Comparison of ENCODE assay signal across 14 cellular contexts in the genomic region with DNA sequence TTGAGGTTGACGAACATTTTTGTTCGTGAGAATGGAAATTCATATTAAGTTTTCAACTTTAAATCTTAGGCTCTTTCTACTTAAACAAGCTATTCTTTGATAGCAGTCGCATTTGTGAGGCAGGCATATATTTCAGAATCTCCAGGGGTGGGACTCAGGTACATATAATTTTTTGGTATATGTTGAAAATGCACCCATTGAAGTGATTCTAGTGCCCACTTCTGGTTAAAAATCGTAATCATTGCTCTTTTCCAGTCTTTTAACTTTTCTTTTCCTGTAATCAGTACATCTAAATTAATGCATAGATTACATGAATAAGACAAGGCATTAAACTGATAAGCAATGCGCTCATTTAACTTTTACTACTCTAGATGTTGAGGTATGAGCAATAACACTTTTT.
DNase-seq lines count a peak whose midpoint lies in the region; ATAC-seq, FAIRE-seq and TF ChIP-seq lines count a peak whose summit lies in the region.
"Had no signal": no experiment of that assay in that cellular context is flagged by ENCODE, and none has a peak within 500 bp of the region (broad histone marks: within the 10 kb centered on the region; RNA-seq: fewer than 3 reads in every experiment).

No MANE protein-coding gene starts in this region.

- no peak overlapping the region for H2BK12ac ChIP-seq in mesenchymal stem cell (ENCODE audit: low read length in 2 of 2)

- H3K9me3 Mint-ChIP-seq in activated naive CD8-positive, alpha-beta T cell (ENCODE audit: low read depth): no peaks in the 10 kb centered on the region
- no peaks in the 10 kb centered on the region for H3K9me3 Mint-ChIP-seq in activated naive CD8-positive, alpha-beta T cell treated with anti-CD3 and anti-CD28 coated beads, Interleukin-2, amount 50 U/mL, for 24 hours

- H3K27ac ChIP-seq in SU-DHL-6 (ENCODE audit: low read depth, low read length): no peak overlapping the region
- H3K27ac ChIP-seq in small intestine (ENCODE audit: low read depth in 1 of 2, low read length in 1 of 2): no peak overlapping the region
- H3K27ac ChIP-seq in caudate nucleus (ENCODE audit: low read depth, low read length): no peak overlapping the region
- no peak overlapping the region for H3K27ac ChIP-seq in mesenchymal stem cell (ENCODE audit: low read length, poor library complexity, severe bottlenecking)
- H3K27ac ChIP-seq: WERI-Rb-1 had no signal

- no peak overlapping the region for H3K4ac ChIP-seq in mesenchymal stem cell (ENCODE audit: low read depth in 1 of 2, low read length in 2 of 2)

- WGBS in small intestine, 3 donors: 72 to 84% (median 80%) methylated on average over 5 of the region's 5 CpGs
- 80% methylated on average over 1 of the region's 5 CpGs for WGBS in mesenchymal stem cell

- H3K79me2 ChIP-seq in SU-DHL-6 (ENCODE audit: insufficient read depth, low read length): peaks cover 84% of the 10 kb centered on the region

- H4K20me1 ChIP-seq in SU-DHL-6 (ENCODE audit: low read depth, low read length): peaks cover 19% of the 10 kb centered on the region; the same call in 1 of the 2 replicates

- H3K4me2 ChIP-seq in SU-DHL-6 (ENCODE audit: low read depth, low read length, poor library complexity, severe bottlenecking) (no peak overlapping the region), mesenchymal stem cell (ENCODE audit: low read length, poor library complexity, severe bottlenecking) (no peak overlapping the region)

- no peak for ATAC-seq in activated naive CD8-positive, alpha-beta T cell treated with anti-CD3 and anti-CD28 coated beads, Interleukin-2, amount 50 U/mL, for 24 hours

- peaks cover 37% of the 10 kb centered on the region for H3K4me1 Mint-ChIP-seq in activated naive CD8-positive, alpha-beta T cell (ENCODE audit: low read depth)
- peaks cover 40% of the 10 kb centered on the region for H3K4me1 Mint-ChIP-seq in activated naive CD8-positive, alpha-beta T cell treated with anti-CD3 and anti-CD28 coated beads, Interleukin-2, amount 50 U/mL, for 24 hours

- no peak overlapping the region for H4K8ac ChIP-seq in mesenchymal stem cell (ENCODE audit: low read length)

- H2BK120ac ChIP-seq in mesenchymal stem cell (ENCODE audit: low read depth, low read length): no peak overlapping the region

- H3K9ac ChIP-seq in SU-DHL-6 (ENCODE audit: low read length) (no peak overlapping the region), mesenchymal stem cell (ENCODE audit: low read length) (no peak overlapping the region)

- no peak overlapping the region for H4K91ac ChIP-seq in mesenchymal stem cell (ENCODE audit: low read length)

- no peak overlapping the region for H2AK5ac ChIP-seq in mesenchymal stem cell (ENCODE audit: low read length, severe bottlenecking)

- H3K27me3 ChIP-seq in SU-DHL-6 (ENCODE audit: low read length): no peaks in the 10 kb centered on the region
- no peaks in the 10 kb centered on the region for H3K27me3 ChIP-seq in small intestine (ENCODE audit: control insufficient read depth in 2 of 2, insufficient read depth in 2 of 2, low read length in 2 of 2)
- H3K27me3 ChIP-seq in mesenchymal stem cell (ENCODE audit: control insufficient read depth in 1 of 2, insufficient read depth in 1 of 2, low read length in 2 of 2): no peaks in the 10 kb centered on the region

- no peak overlapping the region for H3K4me3 ChIP-seq in SU-DHL-6 (ENCODE audit: insufficient read depth, low read length, poor library complexity, severe bottlenecking)
- H3K4me3 ChIP-seq in small intestine (ENCODE audit: low read depth in 1 of 2, low read length in 2 of 2): no peak overlapping the region
- no peak overlapping the region for H3K4me3 ChIP-seq in mesenchymal stem cell (ENCODE audit: insufficient read depth in 1 of 2, low read depth in 1 of 2, low read length in 2 of 2)
- H3K4me3 ChIP-seq: HAP-1, skin epidermis had no signal

- DNase-seq in activated naive CD8-positive, alpha-beta T cell treated with anti-CD3 and anti-CD28 coated beads, Interleukin-2, amount 50 U/mL, for 24 hours: no peak
- peak; percentile 23 for DNase-seq in HT-29 (ENCODE audit: low spot score)
- DNase-seq in small intestine: no peak
- DNase-seq in activated effector memory CD4-positive, alpha-beta T cell treated with anti-CD3 and anti-CD28 coated beads, Interleukin-2, amount 50 U/mL, for 16 hours: no peak
- DNase-seq in caudate nucleus (lab: John Stamatoyannopoulos, UW): no peak
- DNase-seq in mesenchymal stem cell: no peak
- DNase-seq: midbrain, NCI-H2081 treated with DMSO at 0.1 percent for 48 hours, occipital lobe, WERI-Rb-1 had no signal

- no peaks in the 10 kb centered on the region for H3K9me3 ChIP-seq in SU-DHL-6 (ENCODE audit: insufficient read depth, low read length)
- no peaks in the 10 kb centered on the region for H3K9me3 ChIP-seq in small intestine (ENCODE audit: control insufficient read depth, low read depth)
- no peaks in the 10 kb centered on the region for H3K9me3 ChIP-seq in mesenchymal stem cell (ENCODE audit: control insufficient read depth, low read length)
- H3K9me3 ChIP-seq: HAP-1 had no signal

- FAIRE-seq in small intestine (lab: Jason Lieb, UNC): peak; percentile 10

- no peak overlapping the region for H3K18ac ChIP-seq in mesenchymal stem cell (ENCODE audit: low read depth in 1 of 2, low read length in 2 of 2)

- H3K14ac ChIP-seq in mesenchymal stem cell (ENCODE audit: low read length in 2 of 2): no peak overlapping the region

- H2BK5ac ChIP-seq in mesenchymal stem cell (ENCODE audit: low read depth, low read length, poor library complexity, severe bottlenecking): no peak overlapping the region

- H3K4me3 Mint-ChIP-seq in activated naive CD8-positive, alpha-beta T cell: no peak overlapping the region
- H3K4me3 Mint-ChIP-seq in activated naive CD8-positive, alpha-beta T cell treated with anti-CD3 and anti-CD28 coated beads, Interleukin-2, amount 50 U/mL, for 24 hours: no peak overlapping the region

- H3F3A ChIP-seq in SU-DHL-6 (ENCODE audit: insufficient read depth): peaks cover 23% of the 10 kb centered on the region

- H3K4me1 ChIP-seq in small intestine (ENCODE audit: control insufficient read depth in 2 of 2, insufficient read depth in 1 of 2, low read depth in 1 of 2, low read length in 1 of 2) (peaks cover 0 to 1% of the 10 kb centered on the region in 2 donors), mesenchymal stem cell (ENCODE audit: control insufficient read depth, insufficient read depth, low read depth, low read length) (no peaks in the 10 kb centered on the region)

- TF ChIP-seq CTCF in SU-DHL-6 (IDR thresholded peaks at IDR 0.05; ENCODE audit: insufficient read depth, low read length, poor library complexity, severe bottlenecking): peak; percentile 34

- no peak overlapping the region for H3K23ac ChIP-seq in mesenchymal stem cell (ENCODE audit: low read length in 2 of 2)

- H2AFZ ChIP-seq in SU-DHL-6 (ENCODE audit: low read depth, low read length, severe bottlenecking) (no peak overlapping the region), mesenchymal stem cell (ENCODE audit: low read depth, low read length) (no peak overlapping the region)

- peak overlapping the region; percentile 75 for H3K27ac Mint-ChIP-seq in activated naive CD8-positive, alpha-beta T cell
- no peak overlapping the region for H3K27ac Mint-ChIP-seq in activated naive CD8-positive, alpha-beta T cell treated with anti-CD3 and anti-CD28 coated beads, Interleukin-2, amount 50 U/mL, for 24 hours

- peaks cover 3% of the 10 kb centered on the region for H3K36me3 Mint-ChIP-seq in activated naive CD8-positive, alpha-beta T cell
- peaks cover 3% of the 10 kb centered on the region for H3K36me3 Mint-ChIP-seq in activated naive CD8-positive, alpha-beta T cell treated with anti-CD3 and anti-CD28 coated beads, Interleukin-2, amount 50 U/mL, for 24 hours (ENCODE audit: low read depth)

- no peak overlapping the region for H2BK15ac ChIP-seq in mesenchymal stem cell (ENCODE audit: low read depth, poor library complexity, severe bottlenecking)

- H3K9me2 ChIP-seq in SU-DHL-6 (replicated peaks; ENCODE audit: insufficient read depth, low read length): no peaks in the 10 kb centered on the region

- H3K36me3 ChIP-seq in SU-DHL-6 (ENCODE audit: low read length) (peaks cover 9% of the 10 kb centered on the region), small intestine (ENCODE audit: control insufficient read depth in 2 of 2, insufficient read depth in 2 of 2, low read length in 2 of 2) (no peaks in the 10 kb centered on the region), mesenchymal stem cell (ENCODE audit: control insufficient read depth in 1 of 2, insufficient read depth in 2 of 2, low read depth in 1 of 2, low read length in 2 of 2) (no peaks in the 10 kb centered on the region)

- H3K79me1 ChIP-seq in mesenchymal stem cell (replicated peaks; ENCODE audit: low read length, poor library complexity, severe bottlenecking): peaks cover 2% of the 10 kb centered on the region

- no peaks in the 10 kb centered on the region for H3K27me3 Mint-ChIP-seq in activated naive CD8-positive, alpha-beta T cell
- no peaks in the 10 kb centered on the region for H3K27me3 Mint-ChIP-seq in activated naive CD8-positive, alpha-beta T cell treated with anti-CD3 and anti-CD28 coated beads, Interleukin-2, amount 50 U/mL, for 24 hours
